ENCODE assay signal across 1 cellular context in the genomic region with DNA sequence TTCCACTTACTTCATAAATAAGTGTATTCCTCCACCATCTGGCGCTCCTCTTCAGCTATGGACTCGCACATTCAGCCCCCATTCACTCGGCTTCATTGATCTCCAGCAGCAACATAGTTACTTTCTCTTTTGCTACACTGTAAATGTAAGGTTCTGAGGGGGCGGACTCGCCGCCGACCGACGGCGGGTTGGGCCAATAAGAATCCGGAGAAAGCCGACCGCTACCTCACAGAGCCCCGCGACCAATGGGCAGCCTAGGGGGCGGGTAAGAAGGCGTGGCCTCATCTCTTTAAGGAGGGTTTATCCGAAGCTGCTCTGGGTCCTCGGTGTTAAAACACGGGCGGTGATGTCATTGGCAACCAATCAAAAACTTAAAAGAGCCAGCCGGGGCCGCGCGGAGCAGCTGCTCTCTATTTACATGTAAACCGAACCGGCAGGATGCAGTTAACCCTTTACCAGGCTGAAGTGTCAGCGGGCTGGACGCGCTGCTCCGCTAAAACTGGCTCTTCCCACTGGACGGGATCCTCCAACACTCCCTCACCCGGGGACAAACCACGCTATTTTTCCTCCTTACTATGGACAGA.
TF ChIP-seq lines count a peak whose summit lies in the region.

A gene (minus strand): TSS at position 119 of the 584 bp plus-strand sequence. CDS start 2,345 bp downstream, outside the sequence.

TF ChIP-seq in HEK293, 187 proteins besides CTCF, POLR2A, EP300 and RAD21 (continued from another document and continues in another):
- TF ChIP-seq, protein P1, sequence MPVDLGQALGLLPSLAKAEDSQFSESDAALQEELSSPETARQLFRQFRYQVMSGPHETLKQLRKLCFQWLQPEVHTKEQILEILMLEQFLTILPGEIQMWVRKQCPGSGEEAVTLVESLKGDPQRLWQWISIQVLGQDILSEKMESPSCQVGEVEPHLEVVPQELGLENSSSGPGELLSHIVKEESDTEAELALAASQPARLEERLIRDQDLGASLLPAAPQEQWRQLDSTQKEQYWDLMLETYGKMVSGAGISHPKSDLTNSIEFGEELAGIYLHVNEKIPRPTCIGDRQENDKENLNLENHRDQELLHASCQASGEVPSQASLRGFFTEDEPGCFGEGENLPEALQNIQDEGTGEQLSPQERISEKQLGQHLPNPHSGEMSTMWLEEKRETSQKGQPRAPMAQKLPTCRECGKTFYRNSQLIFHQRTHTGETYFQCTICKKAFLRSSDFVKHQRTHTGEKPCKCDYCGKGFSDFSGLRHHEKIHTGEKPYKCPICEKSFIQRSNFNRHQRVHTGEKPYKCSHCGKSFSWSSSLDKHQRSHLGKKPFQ (tag by site-specific recombination; IDR thresholded peaks at IDR 0.05) = peak; percentile 49; the same call in 1 of the 2 replicates
- no peak; the same call in 1 of the 2 replicates for TF ChIP-seq KLF8 (tag by site-specific recombination; IDR thresholded peaks at IDR 0.05)
- TF ChIP-seq ZNF549 (tag by site-specific recombination; IDR thresholded peaks at IDR 0.05) = no peak
- TF ChIP-seq FEZF1 (tag by site-specific recombination; IDR thresholded peaks at IDR 0.05) = no peak
- TF ChIP-seq, protein P2, sequence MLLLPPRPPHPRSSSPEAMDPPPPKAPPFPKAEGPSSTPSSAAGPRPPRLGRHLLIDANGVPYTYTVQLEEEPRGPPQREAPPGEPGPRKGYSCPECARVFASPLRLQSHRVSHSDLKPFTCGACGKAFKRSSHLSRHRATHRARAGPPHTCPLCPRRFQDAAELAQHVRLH (tag by site-specific recombination; IDR thresholded peaks at IDR 0.05) = 0 out of 2 replicates have a peak, but pooled peaks have one; percentile 38
- TF ChIP-seq, protein P3, sequence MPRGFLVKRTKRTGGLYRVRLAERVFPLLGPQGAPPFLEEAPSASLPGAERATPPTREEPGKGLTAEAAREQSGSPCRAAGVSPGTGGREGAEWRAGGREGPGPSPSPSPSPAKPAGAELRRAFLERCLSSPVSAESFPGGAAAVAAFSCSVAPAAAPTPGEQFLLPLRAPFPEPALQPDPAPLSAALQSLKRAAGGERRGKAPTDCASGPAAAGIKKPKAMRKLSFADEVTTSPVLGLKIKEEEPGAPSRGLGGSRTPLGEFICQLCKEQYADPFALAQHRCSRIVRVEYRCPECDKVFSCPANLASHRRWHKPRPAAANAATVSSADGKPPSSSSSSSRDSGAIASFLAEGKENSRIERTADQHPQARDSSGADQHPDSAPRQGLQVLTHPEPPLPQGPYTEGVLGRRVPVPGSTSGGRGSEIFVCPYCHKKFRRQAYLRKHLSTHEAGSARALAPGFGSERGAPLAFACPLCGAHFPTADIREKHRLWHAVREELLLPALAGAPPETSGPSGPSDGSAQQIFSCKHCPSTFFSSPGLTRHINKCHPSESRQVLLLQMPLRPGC (tag by site-specific recombination; IDR thresholded peaks at IDR 0.05) = peak; percentile 38; the same call in 1 of the 2 replicates
- no peak for TF ChIP-seq ZNF621 (tag by site-specific recombination; IDR thresholded peaks at IDR 0.05)
- TF ChIP-seq ZNF214 (tag by site-specific recombination; IDR thresholded peaks at IDR 0.05; ENCODE audit: borderline replicate concordance) = no peak
- TF ChIP-seq ZNF837 (tag by site-specific recombination; IDR thresholded peaks at IDR 0.05) = no peak
- TF ChIP-seq TCF7L2 (IDR thresholded peaks at IDR 0.05; ENCODE audit: borderline replicate concordance, low read depth, low read length) = peak; percentile 84
- TF ChIP-seq SP2 (tag by site-specific recombination; IDR thresholded peaks at IDR 0.05) = peak; percentile 90
- TF ChIP-seq ZNF791 (tag by site-specific recombination; IDR thresholded peaks at IDR 0.05) = no peak
- TF ChIP-seq ZNF248 (tag by site-specific recombination; IDR thresholded peaks at IDR 0.05) = no peak
- TF ChIP-seq EGR2 (tag by site-specific recombination; IDR thresholded peaks at IDR 0.05; ENCODE audit: low read depth) = 0 out of 2 replicates have a peak, but pooled peaks have one; percentile 8
- TF ChIP-seq ZNF76 (tag by site-specific recombination; IDR thresholded peaks at IDR 0.05; ENCODE audit: borderline replicate concordance, low read depth) = peak; percentile 23; the same call in 1 of the 2 replicates
- TF ChIP-seq ZNF184 (tag by site-specific recombination; IDR thresholded peaks at IDR 0.05) = peak; percentile 72
- no peak for TF ChIP-seq MEIS1 (CRISPR knock-in tag; IDR thresholded peaks at IDR 0.05; ENCODE audit: borderline replicate concordance)
- TF ChIP-seq REPIN1 (tag by site-specific recombination; IDR thresholded peaks at IDR 0.05; ENCODE audit: low read depth) = no peak
- TF ChIP-seq MYNN (tag by site-specific recombination; IDR thresholded peaks at IDR 0.05; ENCODE audit: borderline replicate concordance) = no peak
- TF ChIP-seq ZNF843 (tag by site-specific recombination; IDR thresholded peaks at IDR 0.05) = peak; percentile 61; the same call in 1 of the 2 replicates
- 0 out of 2 replicates have a peak, but pooled peaks have one; percentile 49 for TF ChIP-seq ZNF558 (tag by site-specific recombination; IDR thresholded peaks at IDR 0.05)
- peak; percentile 72; the same call in 1 of the 2 replicates for TF ChIP-seq ZNF610 (tag by site-specific recombination; IDR thresholded peaks at IDR 0.05; ENCODE audit: borderline replicate concordance)
- TF ChIP-seq ZXDB (tag by site-specific recombination; IDR thresholded peaks at IDR 0.05) = no peak
- TF ChIP-seq SP7 (tag by site-specific recombination; IDR thresholded peaks at IDR 0.05) = peak; percentile 4; the same call in 1 of the 2 replicates
- no peak for TF ChIP-seq ZNF350 (tag by site-specific recombination; IDR thresholded peaks at IDR 0.05)
- TF ChIP-seq, protein P4, sequence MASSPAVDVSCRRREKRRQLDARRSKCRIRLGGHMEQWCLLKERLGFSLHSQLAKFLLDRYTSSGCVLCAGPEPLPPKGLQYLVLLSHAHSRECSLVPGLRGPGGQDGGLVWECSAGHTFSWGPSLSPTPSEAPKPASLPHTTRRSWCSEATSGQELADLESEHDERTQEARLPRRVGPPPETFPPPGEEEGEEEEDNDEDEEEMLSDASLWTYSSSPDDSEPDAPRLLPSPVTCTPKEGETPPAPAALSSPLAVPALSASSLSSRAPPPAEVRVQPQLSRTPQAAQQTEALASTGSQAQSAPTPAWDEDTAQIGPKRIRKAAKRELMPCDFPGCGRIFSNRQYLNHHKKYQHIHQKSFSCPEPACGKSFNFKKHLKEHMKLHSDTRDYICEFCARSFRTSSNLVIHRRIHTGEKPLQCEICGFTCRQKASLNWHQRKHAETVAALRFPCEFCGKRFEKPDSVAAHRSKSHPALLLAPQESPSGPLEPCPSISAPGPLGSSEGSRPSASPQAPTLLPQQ (tag by site-specific recombination; IDR thresholded peaks at IDR 0.05) = peak; percentile 52
- no peak for TF ChIP-seq GLI2 (tag by site-specific recombination; IDR thresholded peaks at IDR 0.05; ENCODE audit: borderline replicate concordance, low read depth)
- TF ChIP-seq, protein P5, sequence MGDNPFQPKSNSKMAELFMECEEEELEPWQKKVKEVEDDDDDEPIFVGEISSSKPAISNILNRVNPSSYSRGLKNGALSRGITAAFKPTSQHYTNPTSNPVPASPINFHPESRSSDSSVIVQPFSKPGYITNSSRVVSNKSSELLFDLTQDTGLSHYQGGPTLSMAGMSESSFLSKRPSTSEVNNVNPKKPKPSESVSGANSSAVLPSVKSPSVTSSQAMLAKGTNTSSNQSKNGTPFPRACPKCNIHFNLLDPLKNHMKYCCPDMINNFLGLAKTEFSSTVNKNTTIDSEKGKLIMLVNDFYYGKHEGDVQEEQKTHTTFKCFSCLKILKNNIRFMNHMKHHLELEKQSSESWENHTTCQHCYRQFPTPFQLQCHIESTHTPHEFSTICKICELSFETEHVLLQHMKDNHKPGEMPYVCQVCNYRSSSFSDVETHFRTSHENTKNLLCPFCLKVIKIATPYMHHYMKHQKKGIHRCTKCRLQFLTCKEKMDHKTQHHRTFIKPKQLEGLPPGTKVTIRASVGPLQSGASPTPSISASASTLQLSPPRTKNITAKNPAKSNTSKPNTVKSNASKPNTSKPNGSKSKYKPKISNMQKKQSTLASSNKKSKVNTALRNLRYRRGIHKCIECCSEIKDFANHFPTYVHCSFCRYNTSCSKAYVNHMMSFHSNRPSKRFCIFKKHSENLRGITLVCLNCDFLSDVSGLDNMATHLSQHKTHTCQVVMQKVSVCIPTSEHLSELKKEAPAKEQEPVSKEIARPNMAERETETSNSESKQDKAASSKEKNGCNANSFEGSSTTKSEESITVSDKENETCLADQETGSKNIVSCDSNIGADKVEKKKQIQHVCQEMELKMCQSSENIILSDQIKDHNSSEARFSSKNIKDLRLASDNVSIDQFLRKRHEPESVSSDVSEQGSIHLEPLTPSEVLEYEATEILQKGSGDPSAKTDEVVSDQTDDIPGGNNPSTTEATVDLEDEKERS (tag by site-specific recombination; IDR thresholded peaks at IDR 0.05) = no peak
- TF ChIP-seq, protein P6, sequence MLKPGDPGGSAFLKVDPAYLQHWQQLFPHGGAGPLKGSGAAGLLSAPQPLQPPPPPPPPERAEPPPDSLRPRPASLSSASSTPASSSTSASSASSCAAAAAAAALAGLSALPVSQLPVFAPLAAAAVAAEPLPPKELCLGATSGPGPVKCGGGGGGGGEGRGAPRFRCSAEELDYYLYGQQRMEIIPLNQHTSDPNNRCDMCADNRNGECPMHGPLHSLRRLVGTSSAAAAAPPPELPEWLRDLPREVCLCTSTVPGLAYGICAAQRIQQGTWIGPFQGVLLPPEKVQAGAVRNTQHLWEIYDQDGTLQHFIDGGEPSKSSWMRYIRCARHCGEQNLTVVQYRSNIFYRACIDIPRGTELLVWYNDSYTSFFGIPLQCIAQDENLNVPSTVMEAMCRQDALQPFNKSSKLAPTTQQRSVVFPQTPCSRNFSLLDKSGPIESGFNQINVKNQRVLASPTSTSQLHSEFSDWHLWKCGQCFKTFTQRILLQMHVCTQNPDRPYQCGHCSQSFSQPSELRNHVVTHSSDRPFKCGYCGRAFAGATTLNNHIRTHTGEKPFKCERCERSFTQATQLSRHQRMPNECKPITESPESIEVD (tag by site-specific recombination; IDR thresholded peaks at IDR 0.05) = no peak; the same call in 1 of the 2 replicates
- TF ChIP-seq ZNF354C (tag by site-specific recombination; IDR thresholded peaks at IDR 0.05; ENCODE audit: borderline replicate concordance, low read depth) = no peak
- peak; percentile 81 for TF ChIP-seq SP3 (tag by site-specific recombination; IDR thresholded peaks at IDR 0.05)
- TF ChIP-seq, protein P7, sequence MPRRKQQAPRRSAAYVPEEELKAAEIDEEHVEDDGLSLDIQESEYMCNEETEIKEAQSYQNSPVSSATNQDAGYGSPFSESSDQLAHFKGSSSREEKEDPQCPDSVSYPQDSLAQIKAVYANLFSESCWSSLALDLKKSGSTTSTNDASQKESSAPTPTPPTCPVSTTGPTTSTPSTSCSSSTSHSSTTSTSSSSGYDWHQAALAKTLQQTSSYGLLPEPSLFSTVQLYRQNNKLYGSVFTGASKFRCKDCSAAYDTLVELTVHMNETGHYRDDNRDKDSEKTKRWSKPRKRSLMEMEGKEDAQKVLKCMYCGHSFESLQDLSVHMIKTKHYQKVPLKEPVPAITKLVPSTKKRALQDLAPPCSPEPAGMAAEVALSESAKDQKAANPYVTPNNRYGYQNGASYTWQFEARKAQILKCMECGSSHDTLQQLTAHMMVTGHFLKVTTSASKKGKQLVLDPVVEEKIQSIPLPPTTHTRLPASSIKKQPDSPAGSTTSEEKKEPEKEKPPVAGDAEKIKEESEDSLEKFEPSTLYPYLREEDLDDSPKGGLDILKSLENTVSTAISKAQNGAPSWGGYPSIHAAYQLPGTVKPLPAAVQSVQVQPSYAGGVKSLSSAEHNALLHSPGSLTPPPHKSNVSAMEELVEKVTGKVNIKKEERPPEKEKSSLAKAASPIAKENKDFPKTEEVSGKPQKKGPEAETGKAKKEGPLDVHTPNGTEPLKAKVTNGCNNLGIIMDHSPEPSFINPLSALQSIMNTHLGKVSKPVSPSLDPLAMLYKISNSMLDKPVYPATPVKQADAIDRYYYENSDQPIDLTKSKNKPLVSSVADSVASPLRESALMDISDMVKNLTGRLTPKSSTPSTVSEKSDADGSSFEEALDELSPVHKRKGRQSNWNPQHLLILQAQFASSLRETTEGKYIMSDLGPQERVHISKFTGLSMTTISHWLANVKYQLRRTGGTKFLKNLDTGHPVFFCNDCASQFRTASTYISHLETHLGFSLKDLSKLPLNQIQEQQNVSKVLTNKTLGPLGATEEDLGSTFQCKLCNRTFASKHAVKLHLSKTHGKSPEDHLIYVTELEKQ (tag by site-specific recombination; IDR thresholded peaks at IDR 0.05; ENCODE audit: borderline replicate concordance) = 0 out of 2 replicates have a peak, but pooled peaks have one; percentile 33
- TF ChIP-seq, protein P8, sequence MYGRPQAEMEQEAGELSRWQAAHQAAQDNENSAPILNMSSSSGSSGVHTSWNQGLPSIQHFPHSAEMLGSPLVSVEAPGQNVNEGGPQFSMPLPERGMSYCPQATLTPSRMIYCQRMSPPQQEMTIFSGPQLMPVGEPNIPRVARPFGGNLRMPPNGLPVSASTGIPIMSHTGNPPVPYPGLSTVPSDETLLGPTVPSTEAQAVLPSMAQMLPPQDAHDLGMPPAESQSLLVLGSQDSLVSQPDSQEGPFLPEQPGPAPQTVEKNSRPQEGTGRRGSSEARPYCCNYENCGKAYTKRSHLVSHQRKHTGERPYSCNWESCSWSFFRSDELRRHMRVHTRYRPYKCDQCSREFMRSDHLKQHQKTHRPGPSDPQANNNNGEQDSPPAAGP (tag by site-specific recombination; IDR thresholded peaks at IDR 0.05) = peak; percentile 45
- TF ChIP-seq ZNF157 (tag by site-specific recombination; IDR thresholded peaks at IDR 0.05) = no peak
- TF ChIP-seq, protein P9, sequence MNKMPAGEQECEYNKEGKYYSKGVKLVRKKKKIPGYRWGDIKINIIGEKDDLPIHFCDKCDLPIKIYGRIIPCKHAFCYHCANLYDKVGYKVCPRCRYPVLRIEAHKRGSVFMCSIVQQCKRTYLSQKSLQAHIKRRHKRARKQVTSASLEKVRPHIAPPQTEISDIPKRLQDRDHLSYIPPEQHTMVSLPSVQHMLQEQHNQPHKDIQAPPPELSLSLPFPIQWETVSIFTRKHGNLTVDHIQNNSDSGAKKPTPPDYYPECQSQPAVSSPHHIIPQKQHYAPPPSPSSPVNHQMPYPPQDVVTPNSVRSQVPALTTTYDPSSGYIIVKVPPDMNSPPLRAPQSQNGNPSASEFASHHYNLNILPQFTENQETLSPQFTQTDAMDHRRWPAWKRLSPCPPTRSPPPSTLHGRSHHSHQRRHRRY (tag by site-specific recombination; IDR thresholded peaks at IDR 0.05) = no peak
- no peak for TF ChIP-seq ZNF707 (tag by site-specific recombination; IDR thresholded peaks at IDR 0.05)
- TF ChIP-seq, protein P10, sequence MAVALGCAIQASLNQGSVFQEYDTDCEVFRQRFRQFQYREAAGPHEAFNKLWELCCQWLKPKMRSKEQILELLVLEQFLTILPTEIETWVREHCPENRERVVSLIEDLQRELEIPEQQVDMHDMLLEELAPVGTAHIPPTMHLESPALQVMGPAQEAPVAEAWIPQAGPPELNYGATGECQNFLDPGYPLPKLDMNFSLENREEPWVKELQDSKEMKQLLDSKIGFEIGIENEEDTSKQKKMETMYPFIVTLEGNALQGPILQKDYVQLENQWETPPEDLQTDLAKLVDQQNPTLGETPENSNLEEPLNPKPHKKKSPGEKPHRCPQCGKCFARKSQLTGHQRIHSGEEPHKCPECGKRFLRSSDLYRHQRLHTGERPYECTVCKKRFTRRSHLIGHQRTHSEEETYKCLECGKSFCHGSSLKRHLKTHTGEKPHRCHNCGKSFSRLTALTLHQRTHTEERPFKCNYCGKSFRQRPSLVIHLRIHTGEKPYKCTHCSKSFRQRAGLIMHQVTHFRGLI (tag by site-specific recombination; IDR thresholded peaks at IDR 0.05) = peak; percentile 71; the same call in 1 of the 2 replicates
- TF ChIP-seq ZBTB21 (tag by site-specific recombination; IDR thresholded peaks at IDR 0.05) = peak; percentile 37; the same call in 1 of the 2 replicates
- 0 out of 2 replicates have a peak, but pooled peaks have one; percentile 40 for TF ChIP-seq ZSCAN23 (tag by site-specific recombination; IDR thresholded peaks at IDR 0.05)
